10 cellular contexts compared by ENCODE assay signal in the genomic region with DNA sequence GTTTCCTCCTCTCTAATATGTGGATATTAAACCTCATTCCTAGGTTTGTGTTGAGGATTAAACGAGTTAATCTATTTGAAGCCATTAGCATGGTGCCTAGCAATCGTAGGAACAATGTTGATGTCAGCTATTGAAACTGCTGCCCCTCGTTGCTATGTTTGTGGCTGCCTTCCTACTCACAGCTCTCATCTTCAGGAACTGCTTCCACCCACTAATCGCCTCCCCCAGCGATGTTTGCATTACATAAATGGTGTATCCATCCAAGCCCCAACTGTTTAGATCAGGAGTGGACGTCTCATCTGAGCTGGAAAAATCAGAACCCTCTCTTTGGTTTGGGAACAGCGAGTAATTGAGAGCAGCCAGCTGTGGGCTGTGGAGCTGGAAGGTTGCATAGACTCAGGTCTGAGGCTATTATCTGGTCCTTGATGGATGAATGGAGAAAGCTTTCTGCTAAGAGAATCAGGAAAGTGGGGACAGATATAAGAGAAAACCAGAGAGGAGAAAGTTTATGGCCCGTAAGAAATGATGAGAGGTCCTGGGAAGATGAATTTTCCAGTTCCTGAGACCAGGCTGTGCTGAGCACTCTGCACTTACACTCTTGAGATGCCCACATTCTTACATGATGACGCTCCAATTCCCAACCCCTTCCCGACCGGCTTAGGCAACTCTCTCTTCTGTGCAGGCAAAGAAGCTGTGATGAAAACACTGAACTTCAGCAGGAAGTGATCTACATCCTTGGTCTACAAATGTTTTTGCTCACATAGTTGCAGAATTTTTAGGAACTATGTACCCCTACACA.
DNase-seq lines count a peak whose midpoint lies in the region; ATAC-seq, FAIRE-seq and TF ChIP-seq lines count a peak whose summit lies in the region.
"Had no signal": no experiment of that assay in that cellular context is flagged by ENCODE, and none has a peak within 500 bp of the region (broad histone marks: within the 10 kb centered on the region; RNA-seq: fewer than 3 reads in every experiment).

No MANE protein-coding gene starts in this region.

- FAIRE-seq in H54 (lab: Jason Lieb, UNC), result peak; percentile 93
- FAIRE-seq: endometrium had no signal

- TF ChIP-seq POLR2A in H54 (IDR thresholded peaks at IDR 0.05; ENCODE audit: low read depth, low read length), result no peak

- no peak for ATAC-seq in GM18873 (IDR thresholded peaks at IDR 0.05; ENCODE audit: low FRiP score, unreplicated experiment)

- peak; percentile 59 for DNase-seq in H54 (ENCODE audit: insufficient read length, low spot score)
- DNase-seq in T1000 (lab: John Stamatoyannopoulos, UW), result peak; percentile 12
- DNase-seq in iris pigment epithelial cell (ENCODE audit: low read depth), result peak; percentile 73
- peak; percentile 28 for DNase-seq in smooth muscle cell of the brain vasculature (ENCODE audit: low read depth, low spot score)
- no peak for DNase-seq in SIG-M5 (lab: John Stamatoyannopoulos, UW)
- DNase-seq in stimulated activated CD4-positive, alpha-beta T cell treated with anti-CD3 and anti-CD28 coated beads, Interleukin-15, amount 100 ng/mL, for 24 hours, result no peak
- DNase-seq: NCI-H1105 treated with DMSO at 0.1 percent for 48 hours, T-helper 2 cell had no signal

Comparison
In these comparisons a context has a peak if more than half of its experiments do, and no peak if none do; other contexts are left out.
1. DNase-seq: peak in H54 (single experiment), T1000 (single experiment), iris pigment epithelial cell (single experiment) and smooth muscle cell of the brain vasculature (single experiment); none in SIG-M5 (single experiment) and stimulated activated CD4-positive, alpha-beta T cell treated with anti-CD3 and anti-CD28 coated beads, Interleukin-15, amount 100 ng/mL, for 24 hours (single experiment).